10 cellular contexts compared by ENCODE assay signal in the genomic region with DNA sequence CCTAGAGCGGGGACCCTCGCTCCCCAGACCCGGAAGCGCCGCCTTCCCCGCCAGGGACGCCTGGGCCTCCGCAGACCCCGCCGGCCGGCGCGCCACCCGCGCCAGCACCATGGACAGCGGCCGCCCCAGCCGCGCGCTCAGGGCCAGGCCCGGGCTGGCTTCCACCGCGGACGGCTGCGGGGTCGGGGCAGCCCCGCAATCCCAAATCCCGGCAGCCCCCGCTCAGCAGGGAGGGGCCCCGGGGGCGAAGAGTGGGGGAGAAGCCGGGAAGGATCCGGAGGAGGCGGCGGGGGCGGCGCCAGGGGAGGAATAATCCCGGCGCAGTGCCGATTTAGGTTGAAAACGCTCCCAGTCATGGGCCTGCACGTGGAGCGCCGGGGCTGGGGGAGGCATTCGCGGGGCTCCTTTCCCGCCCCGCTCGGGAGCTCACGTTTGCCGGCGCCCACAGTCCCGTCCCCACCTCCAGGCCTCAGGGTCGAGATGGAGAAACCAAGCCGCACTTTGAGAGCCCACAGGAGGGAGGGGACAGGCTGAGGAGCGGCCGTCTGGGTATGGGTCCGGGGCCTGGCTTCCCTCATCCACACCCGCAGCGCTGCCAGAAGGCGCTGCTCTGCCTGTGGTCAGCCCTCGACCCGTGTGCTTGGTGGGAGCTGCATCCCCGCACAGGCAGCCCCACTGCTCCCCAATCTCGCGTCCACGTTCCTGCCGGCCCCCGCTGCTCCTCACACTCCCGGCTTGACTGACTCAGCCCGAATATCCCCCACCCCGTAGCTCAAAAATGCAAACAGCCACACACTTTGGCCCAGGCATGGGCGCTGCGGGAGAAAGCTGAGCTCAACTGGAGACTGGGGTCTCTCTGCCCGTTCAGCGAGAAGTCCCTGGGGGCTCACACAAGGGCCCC. TPM values are rescaled to one million over a fixed set of nuclear protein-coding genes. Genes with fewer than 3 reads are reported as not detected.
DNase-seq lines count a peak whose midpoint lies in the region; ATAC-seq, FAIRE-seq and TF ChIP-seq lines count a peak whose summit lies in the region.
"Had no signal": no experiment of that assay in that cellular context is flagged by ENCODE, and none has a peak within 500 bp of the region (broad histone marks: within the 10 kb centered on the region; RNA-seq: fewer than 3 reads in every experiment).

No MANE protein-coding gene starts in this region.

- no peak overlapping the region for H2AFZ ChIP-seq in OCI-LY7 (ENCODE audit: low read length)

- no peaks in the 10 kb centered on the region for H4K20me1 ChIP-seq in OCI-LY7 (ENCODE audit: insufficient read depth, low read length)

- no peaks in the 10 kb centered on the region for H3K4me1 Mint-ChIP-seq in activated T-helper 2 cell treated with anti-CD3 and anti-CD28 coated beads, Interferon-gamma antibody, Interleukin-2, Interleukin-4, amounts not matched to agents 10 μg/mL and 5 μg/mL and 100 μg/mL, durations not matched to agents 14 hours and 24 hours and 36 hours (ENCODE audit: low read depth)

- no peak for TF ChIP-seq RAD21 in A549 (conservative IDR thresholded peaks at IDR 0.05 in 1 of 2, IDR thresholded peaks at IDR 0.05 in 1 of 2)

- H3K36me3 ChIP-seq in HUES48 (ENCODE audit: control insufficient read depth, insufficient read depth, low read length): no peaks in the 10 kb centered on the region
- H3K36me3 ChIP-seq in OCI-LY7 (ENCODE audit: insufficient read depth, low read length): no peaks in the 10 kb centered on the region
- H3K36me3 ChIP-seq in brain microvascular endothelial cell (replicated peaks): no peaks in the 10 kb centered on the region

- CTCF ChIA-PET in A549 (lab: Yijun Ruan, JAX): interaction anchor here (2.2 to 4.1 kb wide), 3 partner anchors 10 to 84 kb away, joined by 9 to 33 read pairs (median 11); no protein-coding TSS in a partner anchor
- CTCF ChIA-PET in OCI-LY7 (lab: Charles Lee; ENCODE audit: unreplicated experiment): no interaction called here

- H3K4me3 ChIP-seq in A549: peak overlapping the region; percentile 21; the same call in 1 of the 3 replicates
- peak overlapping the region; percentile 35; the same call in 1 of the 2 replicates for H3K4me3 ChIP-seq in HUES48 (ENCODE audit: low read depth, low read length)
- H3K4me3 ChIP-seq in OCI-LY7 (ENCODE audit: low read depth, low read length, poor library complexity, severe bottlenecking): no peak overlapping the region
- no peak overlapping the region for H3K4me3 ChIP-seq in brain microvascular endothelial cell (ENCODE audit: low read depth, low read length)

- no peak for FAIRE-seq in A549 (lab: Jason Lieb, UNC)

- H3K27me3 ChIP-seq in HUES48 (ENCODE audit: control insufficient read depth, insufficient read depth, low read length) (peaks cover 78% of the 10 kb centered on the region), brain microvascular endothelial cell (replicated peaks) (peaks cover 62% of the 10 kb centered on the region)

- H3K4me3 Mint-ChIP-seq in activated T-helper 2 cell treated with anti-CD3 and anti-CD28 coated beads, Interferon-gamma antibody, Interleukin-2, Interleukin-4, amounts not matched to agents 10 μg/mL and 5 μg/mL and 100 μg/mL, durations not matched to agents 14 hours and 24 hours and 36 hours (ENCODE audit: low read depth): no peak overlapping the region

- intact Hi-C loops in activated T-helper 2 cell treated with anti-CD3 and anti-CD28 coated beads, Interferon-gamma antibody, Interleukin-2, Interleukin-4, amounts not matched to agents 10 μg/mL and 5 μg/mL and 100 μg/mL, durations not matched to agents 14 hours and 24 hours and 36 hours (cut with micrococcal nuclease): no loop called here
- intact Hi-C loops in OCI-LY7 (cut with micrococcal nuclease; ENCODE audit: unreplicated experiment): no loop called here

- in situ Hi-C loops in brain microvascular endothelial cell (cut with HindIII; ENCODE audit: low pct_ligation_motif_present, low sequenced_read_pairs): loop anchor here (25.0 kb wide), 1 partner anchor 286 kb away; a partner anchor contains a TSS

- no peak for TF ChIP-seq EP300 in A549 (IDR thresholded peaks at IDR 0.05)

- TF ChIP-seq POLR2A in A549 (IDR thresholded peaks at IDR 0.05; ENCODE audit: low read length): no peak

- H3K9ac ChIP-seq in HUES48 (ENCODE audit: low read depth, low read length): no peak overlapping the region

- peak overlapping the region; percentile 78 for H3K4me2 ChIP-seq in A549
- no peak overlapping the region for H3K4me2 ChIP-seq in OCI-LY7 (ENCODE audit: low read length)

- H3K27me3 Mint-ChIP-seq in activated T-helper 2 cell treated with anti-CD3 and anti-CD28 coated beads, Interferon-gamma antibody, Interleukin-2, Interleukin-4, amounts not matched to agents 10 μg/mL and 5 μg/mL and 100 μg/mL, durations not matched to agents 14 hours and 24 hours and 36 hours (ENCODE audit: low read depth): peaks cover 13% of the 10 kb centered on the region

- POLR2A ChIA-PET in A549 (lab: Yijun Ruan, JAX) (interaction anchor here (1.4 kb wide), 1 partner anchor 20 kb away, joined by 3 read pairs; a partner anchor contains a TSS), OCI-LY7 (lab: Charles Lee) (no interaction called here)

- no peaks in the 10 kb centered on the region for H3K9me3 Mint-ChIP-seq in activated T-helper 2 cell treated with anti-CD3 and anti-CD28 coated beads, Interferon-gamma antibody, Interleukin-2, Interleukin-4, amounts not matched to agents 10 μg/mL and 5 μg/mL and 100 μg/mL, durations not matched to agents 14 hours and 24 hours and 36 hours

- WGBS in A549 (ENCODE audit: missing lambda C conversion rate): 12% methylated on average over 19 of the region's 76 CpGs

- H3K36me3 Mint-ChIP-seq in activated T-helper 2 cell treated with anti-CD3 and anti-CD28 coated beads, Interferon-gamma antibody, Interleukin-2, Interleukin-4, amounts not matched to agents 10 μg/mL and 5 μg/mL and 100 μg/mL, durations not matched to agents 14 hours and 24 hours and 36 hours (ENCODE audit: low read depth): no peaks in the 10 kb centered on the region

- DNase-seq in A549 (ENCODE audit: low read depth in 1 of 2, low spot score in 1 of 2) (no peak), left lobe of liver (ENCODE audit: low spot score) (no peak), OCI-LY7 (ENCODE audit: low spot score) (no peak), RKO (ENCODE audit: low spot score) (no peak), brain microvascular endothelial cell (no peak)
- peak; percentile 38 for DNase-seq in activated T-helper 2 cell treated with anti-CD3 and anti-CD28 coated beads, Interferon-gamma antibody, Interleukin-2, Interleukin-4, amounts not matched to agents 10 μg/mL and 5 μg/mL and 100 μg/mL, durations not matched to agents 14 hours and 24 hours and 36 hours (ENCODE audit: low spot score)
- DNase-seq: mammary epithelial cell, NCI-H446 treated with DMSO at 0.1 percent for 48 hours had no signal

- no peaks in the 10 kb centered on the region for H3K9me3 ChIP-seq in A549
- H3K9me3 ChIP-seq in HUES48 (ENCODE audit: control insufficient read depth, insufficient read depth, low read length): no peaks in the 10 kb centered on the region
- no peaks in the 10 kb centered on the region for H3K9me3 ChIP-seq in OCI-LY7 (ENCODE audit: low read length)

- H3K9me2 ChIP-seq in OCI-LY7 (ENCODE audit: insufficient read depth, low read length): no peaks in the 10 kb centered on the region

- no peak overlapping the region for H3K27ac Mint-ChIP-seq in activated T-helper 2 cell treated with anti-CD3 and anti-CD28 coated beads, Interferon-gamma antibody, Interleukin-2, Interleukin-4, amounts not matched to agents 10 μg/mL and 5 μg/mL and 100 μg/mL, durations not matched to agents 14 hours and 24 hours and 36 hours

- ATAC-seq in A549: peak; percentile 36 to 64; a peak in 4 of 6 replicates
- ATAC-seq in left lobe of liver: peak; percentile 76
- no peak for ATAC-seq in HG03139 (IDR thresholded peaks at IDR 0.05; ENCODE audit: unreplicated experiment)

- H3K27ac ChIP-seq in A549 (no peak overlapping the region), HUES48 (ENCODE audit: low read depth, low read length) (no peak overlapping the region), OCI-LY7 (ENCODE audit: low read depth, low read length, poor library complexity, severe bottlenecking) (no peak overlapping the region), brain microvascular endothelial cell (no peak overlapping the region)

- H3K79me2 ChIP-seq in OCI-LY7 (ENCODE audit: insufficient read depth, low read depth, low read length): no peaks in the 10 kb centered on the region

- TF ChIP-seq CTCF in A549 (IDR thresholded peaks at IDR 0.05) (no peak), OCI-LY7 (conservative IDR thresholded peaks at IDR 0.05; ENCODE audit: low read length) (no peak), brain microvascular endothelial cell (IDR thresholded peaks at IDR 0.05; ENCODE audit: low read depth, low read length, missing control alignments) (no peak)

- no TSS peak for BruUV-seq in OCI-LY7 (replicated peaks; lab: Mats Ljungman, UMichigan)

- H3K4me1 ChIP-seq in A549: peaks cover 19% of the 10 kb centered on the region
- no peaks in the 10 kb centered on the region for H3K4me1 ChIP-seq in HUES48 (ENCODE audit: control insufficient read depth, insufficient read depth, low read length)
- H3K4me1 ChIP-seq in OCI-LY7 (ENCODE audit: insufficient read depth, low read length, poor library complexity, severe bottlenecking): no peaks in the 10 kb centered on the region

RNA-seq across cellular contexts. Expression of a gene that starts 4.7 kb away (rescaled TPM):
- polyA plus RNA-seq in A549 (2011; rRNA removed) (0.53 and 0.54 TPM in 2 replicates), A549 (2017; fragmentation: RNase III; extraction: RNeasy Plus Mini Kit Qiagen cat#74134 plus additional on column Dnase treatment) (1.1 to 1.4 TPM (median 1.2 TPM) in 3 replicates)
- polyA plus RNA-seq in A549 (2012; cell fraction: cytosol; rRNA removed): 1.1 and 2.4 TPM in 2 replicates
- 2.4 and 4.1 TPM in 2 replicates for polyA plus RNA-seq in A549 (2012; cell fraction: nucleus; rRNA removed)
- 0.21 and 0.29 TPM in 2 replicates for polyA minus RNA-seq in A549 (2011; rRNA and poly(A)+ RNA removed)
- total RNA-seq in activated T-helper 2 cell treated with anti-CD3 and anti-CD28 coated beads, Interferon-gamma antibody, Interleukin-2, Interleukin-4, amounts not matched to agents 10 μg/mL and 5 μg/mL and 100 μg/mL, durations not matched to agents 14 hours and 24 hours and 36 hours: 5.8 and 6.4 TPM in 2 replicates
- total RNA-seq in left lobe of liver (0.30 TPM), OCI-LY7 (2022) (0.42 and 0.52 TPM in 2 replicates)
- total RNA-seq in OCI-LY7 (2014; rRNA removed; shearing (Covaris generic)): 0.16 and 0.28 TPM in 2 replicates

RNA-seq across cellular contexts. Expression of a gene that starts 10.7 kb away (rescaled TPM):
- polyA plus RNA-seq in A549 (2011; rRNA removed) (2.7 and 3.0 TPM in 2 replicates), A549 (2017; fragmentation: RNase III; extraction: RNeasy Plus Mini Kit Qiagen cat#74134 plus additional on column Dnase treatment) (5.6 to 7.6 TPM (median 6.6 TPM) in 3 replicates)
- polyA plus RNA-seq in A549 (2012; cell fraction: cytosol; rRNA removed): 7.4 and 8.0 TPM in 2 replicates
- 35.9 and 47.7 TPM in 2 replicates for polyA plus RNA-seq in A549 (2012; cell fraction: nucleus; rRNA removed)
- polyA minus RNA-seq in A549 (2011; rRNA and poly(A)+ RNA removed): 2.8 and 5.1 TPM in 2 replicates
- 19.0 and 20.9 TPM in 2 replicates for total RNA-seq in activated T-helper 2 cell treated with anti-CD3 and anti-CD28 coated beads, Interferon-gamma antibody, Interleukin-2, Interleukin-4, amounts not matched to agents 10 μg/mL and 5 μg/mL and 100 μg/mL, durations not matched to agents 14 hours and 24 hours and 36 hours
- total RNA-seq in left lobe of liver (12.2 TPM), OCI-LY7 (2022) (24.0 and 28.9 TPM in 2 replicates)
- total RNA-seq in OCI-LY7 (2014; rRNA removed; shearing (Covaris generic)): 10.3 and 11.6 TPM in 2 replicates

RNA-seq across cellular contexts. Expression of a gene that starts 14.0 kb away (rescaled TPM):
- polyA plus RNA-seq in A549 (2011; rRNA removed) (33.8 and 41.0 TPM in 2 replicates), A549 (2017; fragmentation: RNase III; extraction: RNeasy Plus Mini Kit Qiagen cat#74134 plus additional on column Dnase treatment) (72.7 to 82.2 TPM (median 81.0 TPM) in 3 replicates)
- 128 and 228 TPM in 2 replicates for polyA plus RNA-seq in A549 (2012; cell fraction: cytosol; rRNA removed)
- 107 and 207 TPM in 2 replicates for polyA plus RNA-seq in A549 (2012; cell fraction: nucleus; rRNA removed)
- polyA minus RNA-seq in A549 (2011; rRNA and poly(A)+ RNA removed): 16.9 and 19.6 TPM in 2 replicates
- total RNA-seq in activated T-helper 2 cell treated with anti-CD3 and anti-CD28 coated beads, Interferon-gamma antibody, Interleukin-2, Interleukin-4, amounts not matched to agents 10 μg/mL and 5 μg/mL and 100 μg/mL, durations not matched to agents 14 hours and 24 hours and 36 hours: 30.0 and 31.7 TPM in 2 replicates
- total RNA-seq in left lobe of liver (60.0 TPM), OCI-LY7 (2022) (12.2 and 14.4 TPM in 2 replicates)
- total RNA-seq in OCI-LY7 (2014; rRNA removed; shearing (Covaris generic)): 9.5 and 15.9 TPM in 2 replicates

RNA-seq across cellular contexts. Expression of a gene that starts 16.8 kb away (rescaled TPM):
- polyA plus RNA-seq in A549 (2011; rRNA removed): 37.5 and 43.8 TPM in 2 replicates
- polyA plus RNA-seq in A549 (2012; cell fraction: cytosol; rRNA removed): 109 and 141 TPM in 2 replicates
- polyA plus RNA-seq in A549 (2012; cell fraction: nucleus; rRNA removed): 182 and 269 TPM in 2 replicates
- polyA plus RNA-seq in A549 (2017; fragmentation: RNase III; extraction: RNeasy Plus Mini Kit Qiagen cat#74134 plus additional on column Dnase treatment): 72.6 to 77.0 TPM (median 73.7 TPM) in 3 replicates
- polyA minus RNA-seq in A549 (2011; rRNA and poly(A)+ RNA removed): 33.6 and 39.1 TPM in 2 replicates
- 48.8 and 52.9 TPM in 2 replicates for total RNA-seq in activated T-helper 2 cell treated with anti-CD3 and anti-CD28 coated beads, Interferon-gamma antibody, Interleukin-2, Interleukin-4, amounts not matched to agents 10 μg/mL and 5 μg/mL and 100 μg/mL, durations not matched to agents 14 hours and 24 hours and 36 hours
- total RNA-seq in left lobe of liver: 40.5 TPM
- 70.6 and 82.3 TPM in 2 replicates for total RNA-seq in OCI-LY7 (2014; rRNA removed; shearing (Covaris generic))
- total RNA-seq in OCI-LY7 (2022): 46.8 and 48.7 TPM in 2 replicates

RNA-seq across cellular contexts. Expression of a gene that starts 20.0 kb away (rescaled TPM):
- polyA plus RNA-seq in A549 (2011; rRNA removed) (10.9 and 11.9 TPM in 2 replicates), A549 (2017; fragmentation: RNase III; extraction: RNeasy Plus Mini Kit Qiagen cat#74134 plus additional on column Dnase treatment) (49.2 to 55.8 TPM (median 55.2 TPM) in 3 replicates)
- polyA plus RNA-seq in A549 (2012; cell fraction: cytosol; rRNA removed): 79.6 and 99.7 TPM in 2 replicates
- 161 and 226 TPM in 2 replicates for polyA plus RNA-seq in A549 (2012; cell fraction: nucleus; rRNA removed)
- polyA minus RNA-seq in A549 (2011; rRNA and poly(A)+ RNA removed): 2.6 and 3.7 TPM in 2 replicates
- total RNA-seq in activated T-helper 2 cell treated with anti-CD3 and anti-CD28 coated beads, Interferon-gamma antibody, Interleukin-2, Interleukin-4, amounts not matched to agents 10 μg/mL and 5 μg/mL and 100 μg/mL, durations not matched to agents 14 hours and 24 hours and 36 hours: 52.8 and 54.4 TPM in 2 replicates
- total RNA-seq in left lobe of liver (37.1 TPM), OCI-LY7 (2022) (45.5 and 46.5 TPM in 2 replicates)
- total RNA-seq in OCI-LY7 (2014; rRNA removed; shearing (Covaris generic)): 44.8 and 51.3 TPM in 2 replicates

Comparison
In these comparisons a context has a peak if more than half of its experiments do, and no peak if none do; other contexts are left out.
1. H3K4me3 ChIP-seq: peak in A549 (single experiment) and HUES48 (single experiment); none in OCI-LY7 (single experiment) and brain microvascular endothelial cell (single experiment).